18 cellular contexts compared by ENCODE assay signal in genomic region chr3:16548721-16549120, GRCh38. TPM values are rescaled to one million over a fixed set of nuclear protein-coding genes. Genes with fewer than 3 reads are reported as not detected.
DNase-seq lines count a peak whose midpoint lies in the region; ATAC-seq and TF ChIP-seq lines count a peak whose summit lies in the region.
"Had no signal": no experiment of that assay in that cellular context is flagged by ENCODE, and none has a peak within 500 bp of the region (broad histone marks: within the 10 kb centered on the region; RNA-seq: fewer than 3 reads in every experiment).

No MANE protein-coding gene starts in this region.

- intact Hi-C loops in natural killer cell (cut with micrococcal nuclease), result no loop called here
- intact Hi-C loops in colonic mucosa (cut with DNase I), result no loop called here
- intact Hi-C loops in CD8-positive, alpha-beta T cell (cut with DNase I, micrococcal nuclease), result no loop called here

- CTCF ChIA-PET in CD8-positive, alpha-beta T cell (lab: Charles Lee), result interaction anchor here (3.8 to 4.0 kb wide), 2 partner anchors 229 to 258 kb away, joined by 29 to 47 read pairs; no protein-coding TSS in a partner anchor

- peak overlapping the region; percentile 6 to 88 for H3K27ac Mint-ChIP-seq in natural killer cell
- no peak overlapping the region for H3K27ac Mint-ChIP-seq in CD8-positive, alpha-beta T cell
- H3K27ac Mint-ChIP-seq: activated CD8-positive, alpha-beta memory T cell treated with anti-CD3 and anti-CD28 coated beads, Interleukin-2, amount 10 ng/mL, durations not matched to agents 7 days and 5 days; activated naive CD4-positive, alpha-beta T cell treated with anti-CD3 and anti-CD28 coated beads for 36 hours; CD4-positive, alpha-beta T cell had no signal

- ATAC-seq in natural killer cell, result no peak
- no peak for ATAC-seq in CD8-positive, alpha-beta T cell
- ATAC-seq: activated CD8-positive, alpha-beta memory T cell treated with anti-CD3 and anti-CD28 coated beads, Interleukin-2, amount 10 ng/mL, durations not matched to agents 7 days and 5 days; naive thymus-derived CD8-positive, alpha-beta T cell had no signal

- H3K4me1 ChIP-seq in colonic mucosa, result no peaks in the 10 kb centered on the region
- no peaks in the 10 kb centered on the region for H3K4me1 ChIP-seq in CD8-positive, alpha-beta T cell (ENCODE audit: insufficient read depth, low read length)

- no peaks in the 10 kb centered on the region for H3K9me3 ChIP-seq in MG63
- no peaks in the 10 kb centered on the region for H3K9me3 ChIP-seq in colonic mucosa
- H3K9me3 ChIP-seq in CD8-positive, alpha-beta T cell (ENCODE audit: low read length), result no peaks in the 10 kb centered on the region
- H3K9me3 ChIP-seq: thoracic aorta had no signal

- TF ChIP-seq CTCF in choroid plexus epithelial cell (conservative IDR thresholded peaks at IDR 0.05; ENCODE audit: low read depth, low read length), result no peak
- TF ChIP-seq CTCF in natural killer cell (IDR thresholded peaks at IDR 0.05), result no peak
- no peak for TF ChIP-seq CTCF in colonic mucosa (IDR thresholded peaks at IDR 0.05)
- TF ChIP-seq CTCF in CD8-positive, alpha-beta T cell (IDR thresholded peaks at IDR 0.05), result no peak

- no peak overlapping the region for H3K4me3 ChIP-seq in MG63
- no peak overlapping the region for H3K4me3 ChIP-seq in choroid plexus epithelial cell (ENCODE audit: low read depth, low read length)
- H3K4me3 ChIP-seq in colonic mucosa, result no peak overlapping the region
- no peak overlapping the region for H3K4me3 ChIP-seq in CD8-positive, alpha-beta T cell (ENCODE audit: low read depth, low read length)
- H3K4me3 ChIP-seq: thoracic aorta had no signal

- H3K9ac ChIP-seq in colonic mucosa (ENCODE audit: low read depth in 2 of 2, low read length in 2 of 2), result no peak overlapping the region

- no peak overlapping the region for H3K27ac ChIP-seq in colonic mucosa
- H3K27ac ChIP-seq in CD8-positive, alpha-beta T cell (ENCODE audit: low read depth, low read length), result no peak overlapping the region
- H3K27ac ChIP-seq: thoracic aorta had no signal

- POLR2A ChIA-PET in CD8-positive, alpha-beta T cell (lab: Charles Lee), result no interaction called here

- H3K36me3 Mint-ChIP-seq in natural killer cell, result no peaks in the 10 kb centered on the region
- H3K36me3 Mint-ChIP-seq in CD8-positive, alpha-beta T cell, result no peaks in the 10 kb centered on the region
- H3K36me3 Mint-ChIP-seq: activated CD8-positive, alpha-beta memory T cell treated with anti-CD3 and anti-CD28 coated beads, Interleukin-2, amount 10 ng/mL, durations not matched to agents 7 days and 5 days; naive thymus-derived CD8-positive, alpha-beta T cell had no signal

- no peak overlapping the region for H3K4me3 Mint-ChIP-seq in natural killer cell
- H3K4me3 Mint-ChIP-seq in CD8-positive, alpha-beta T cell, result no peak overlapping the region
- H3K4me3 Mint-ChIP-seq: activated CD8-positive, alpha-beta memory T cell treated with anti-CD3 and anti-CD28 coated beads, Interleukin-2, amount 10 ng/mL, durations not matched to agents 7 days and 5 days; activated naive CD4-positive, alpha-beta T cell treated with anti-CD3 and anti-CD28 coated beads for 36 hours; CD4-positive, alpha-beta T cell; naive thymus-derived CD8-positive, alpha-beta T cell had no signal

- H3K27me3 Mint-ChIP-seq in natural killer cell (ENCODE audit: low read depth in 2 of 2), result peaks cover 0 to 7% of the 10 kb centered on the region in 2 donors
- H3K27me3 Mint-ChIP-seq in CD8-positive, alpha-beta T cell (ENCODE audit: low read depth), result no peaks in the 10 kb centered on the region

- H3K27me3 ChIP-seq in MG63 (no peaks in the 10 kb centered on the region), colonic mucosa (no peaks in the 10 kb centered on the region)
- no peaks in the 10 kb centered on the region for H3K27me3 ChIP-seq in CD8-positive, alpha-beta T cell (ENCODE audit: insufficient read depth, low read length)

- peaks cover 55 to 61% of the 10 kb centered on the region in 2 donors for H3K4me1 Mint-ChIP-seq in natural killer cell
- H3K4me1 Mint-ChIP-seq in CD8-positive, alpha-beta T cell (ENCODE audit: low read depth), result peaks cover 3% of the 10 kb centered on the region

- H3K36me3 ChIP-seq in MG63, result no peaks in the 10 kb centered on the region
- no peaks in the 10 kb centered on the region for H3K36me3 ChIP-seq in colonic mucosa
- no peaks in the 10 kb centered on the region for H3K36me3 ChIP-seq in CD8-positive, alpha-beta T cell (ENCODE audit: insufficient read depth, low read length)
- H3K36me3 ChIP-seq: thoracic aorta had no signal

- DNase-seq in EL (peak; percentile 84), MG63 (peak; percentile 66), choroid plexus epithelial cell (ENCODE audit: low read depth) (peak; percentile 62), natural killer cell (no peak), NK-92 (lab: John Stamatoyannopoulos, UW; ENCODE audit: unreplicated experiment) (no peak), colonic mucosa (no peak), Kasumi-1 (lab: John Stamatoyannopoulos, UW) (no peak)
- no peak for DNase-seq in CD8-positive, alpha-beta T cell
- DNase-seq: activated CD8-positive, alpha-beta memory T cell treated with anti-CD3 and anti-CD28 coated beads, Interleukin-2, amount 10 ng/mL, durations not matched to agents 7 days and 5 days; activated naive CD4-positive, alpha-beta T cell treated with anti-CD3 and anti-CD28 coated beads for 36 hours; caudate nucleus; CD4-positive, alpha-beta T cell; naive thymus-derived CD8-positive, alpha-beta T cell; NCI-H1436 treated with DMSO at 0.1 percent for 48 hours; NCI-H446 had no signal

- no peaks in the 10 kb centered on the region for H3K9me3 Mint-ChIP-seq in natural killer cell
- peaks cover 2% of the 10 kb centered on the region for H3K9me3 Mint-ChIP-seq in CD8-positive, alpha-beta T cell
- H3K9me3 Mint-ChIP-seq: activated naive CD4-positive, alpha-beta T cell treated with anti-CD3 and anti-CD28 coated beads for 36 hours; CD4-positive, alpha-beta T cell had no signal

RNA-seq across cellular contexts. Expression of gene RFTN1, which starts 35.2 kb away (rescaled TPM):
- total RNA-seq in MG63 (2014; rRNA removed; shearing (Covaris generic); ENCODE audit: low replicate concordance), result 42.1 and 44.1 TPM in 2 replicates
- total RNA-seq in natural killer cell (100 to 1,000 TPM; 112 to 135 (median 115) TPM), colonic mucosa (10 to 100 TPM in 1 of 2 donors, 1 to 10 TPM in 1; 4.0 to 10.2 TPM)
- total RNA-seq in CD8-positive, alpha-beta T cell, result 10 to 100 TPM; 72.9 to 75.2 TPM

RNA-seq across cellular contexts. Expression of gene DAZL, which starts 56.5 kb away (rescaled TPM):
- total RNA-seq in MG63 (2014; rRNA removed; shearing (Covaris generic); ENCODE audit: low replicate concordance), result not detected in 2 replicates
- total RNA-seq in natural killer cell (not detected), colonic mucosa (not detected)
- not detected for total RNA-seq in CD8-positive, alpha-beta T cell
- total RNA-seq: activated naive CD4-positive, alpha-beta T cell treated with anti-CD3 and anti-CD28 coated beads for 36 hours; CD4-positive, alpha-beta T cell; G401; liver; naive thymus-derived CD8-positive, alpha-beta T cell; thoracic aorta had no signal

Comparison
In these comparisons a context has a peak if more than half of its experiments do, and no peak if none do; other contexts are left out.
1. DNase-seq: peak in EL (single experiment), MG63 (single experiment) and choroid plexus epithelial cell (single experiment); none in natural killer cell (single experiment), NK-92 (single experiment), colonic mucosa (single experiment), Kasumi-1 (0 of 2) and CD8-positive, alpha-beta T cell (0 of 7).